Comparison of ENCODE assay signal across 23 cellular contexts in genomic region chr19:40238775-40239174, GRCh38. TPM values are rescaled to one million over a fixed set of nuclear protein-coding genes. Genes with fewer than 3 reads are reported as not detected.
DNase-seq lines count a peak whose midpoint lies in the region; ATAC-seq, FAIRE-seq and TF ChIP-seq lines count a peak whose summit lies in the region.
"Had no signal": no experiment of that assay in that cellular context is flagged by ENCODE, and none has a peak within 500 bp of the region (broad histone marks: within the 10 kb centered on the region; RNA-seq: fewer than 3 reads in every experiment).

No MANE protein-coding gene starts in this region.

- POLR2A ChIA-PET in HEK293 (lab: Yijun Ruan, JAX): interaction anchor here (0.5 kb wide), 1 partner anchor 1552 kb away, joined by 7 read pairs; no protein-coding TSS in a partner anchor

- H3K27me3 ChIP-seq in smooth muscle cell (ENCODE audit: low read depth) (no peaks in the 10 kb centered on the region), gastrocnemius medialis (no peaks in the 10 kb centered on the region)

- H3K36me3 Mint-ChIP-seq in T-helper 17 cell (ENCODE audit: low read depth): peaks cover 5% of the 10 kb centered on the region
- peaks cover 54 to 56% of the 10 kb centered on the region in 2 donors for H3K36me3 Mint-ChIP-seq in stimulated activated naive B cell treated with anti-CD40 and anti-IgM and Interleukin-4, amounts not matched to agents 10 μg/mL and 1 μg/mL and 100 μg/mL, for 72 hours

- no peak for DNase-seq in T-helper 17 cell
- peak; percentile 49 for DNase-seq in kidney
- no peak for DNase-seq in stimulated activated naive B cell treated with anti-CD40 and anti-IgM and Interleukin-4, amounts not matched to agents 10 μg/mL and 1 μg/mL and 100 μg/mL, for 72 hours
- no peak for DNase-seq in smooth muscle cell (lab: John Stamatoyannopoulos, UW; ENCODE audit: unreplicated experiment)
- DNase-seq in gastrocnemius medialis: no peak
- DNase-seq: C1 segment of cervical spinal cord; Calu3; CD4-positive, alpha-beta memory T cell; COR-L47; DMS53; DMS79 treated with DMSO at 0.1 percent for 48 hours; GF-D8; GOT3 had no signal

- TF ChIP-seq POLR2A in gastrocnemius medialis (IDR thresholded peaks at IDR 0.05): no peak

- H3K9ac ChIP-seq in kidney (ENCODE audit: low read length in 2 of 2) (no peak overlapping the region), smooth muscle cell (ENCODE audit: low read depth) (no peak overlapping the region)

- in situ Hi-C loops in gastrocnemius medialis (cut with MboI; ENCODE audit: low sequenced_read_pairs in 4 of 4): no loop called here

- H4K20me1 ChIP-seq in smooth muscle cell (ENCODE audit: low read depth): peaks cover 10% of the 10 kb centered on the region

- intact Hi-C loops in kidney (cut with DNase I) (no loop called here), gastrocnemius medialis (cut with DNase I; ENCODE audit: low total_unique reads) (no loop called here)

- H3K27me3 Mint-ChIP-seq in T-helper 17 cell: no peaks in the 10 kb centered on the region
- H3K27me3 Mint-ChIP-seq in stimulated activated naive B cell treated with anti-CD40 and anti-IgM and Interleukin-4, amounts not matched to agents 10 μg/mL and 1 μg/mL and 100 μg/mL, for 72 hours: no peaks in the 10 kb centered on the region
- H3K27me3 Mint-ChIP-seq: CD4-positive, alpha-beta memory T cell had no signal

- H3K4me2 ChIP-seq in smooth muscle cell: no peak overlapping the region

- H3K4me3 ChIP-seq in HEK293 (ENCODE audit: low read depth, low read length) (no peak overlapping the region), kidney (ENCODE audit: low read length in 2 of 2) (no peak overlapping the region), smooth muscle cell (no peak overlapping the region), gastrocnemius medialis (no peak overlapping the region)
- H3K4me3 ChIP-seq: HAP-1 had no signal

- TF ChIP-seq CTCF in HEK293 (tag by site-specific recombination; IDR thresholded peaks at IDR 0.05) (no peak), kidney (IDR thresholded peaks at IDR 0.05; ENCODE audit: borderline replicate concordance, extremely low read depth, insufficient read depth) (no peak), smooth muscle cell (IDR thresholded peaks at IDR 0.05; ENCODE audit: borderline replicate concordance, insufficient read depth, poor library complexity, severe bottlenecking) (no peak), gastrocnemius medialis (IDR thresholded peaks at IDR 0.05 in 4 of 5, conservative IDR thresholded peaks at IDR 0.05 in 1 of 5) (no peak)

- peaks cover 10% of the 10 kb centered on the region for H3K4me1 Mint-ChIP-seq in T-helper 17 cell
- H3K4me1 Mint-ChIP-seq in stimulated activated naive B cell treated with anti-CD40 and anti-IgM and Interleukin-4, amounts not matched to agents 10 μg/mL and 1 μg/mL and 100 μg/mL, for 72 hours: peaks cover 0 to 3% of the 10 kb centered on the region in 2 donors
- H3K4me1 Mint-ChIP-seq: CD4-positive, alpha-beta memory T cell had no signal

- 97% methylated on average over 8 of the region's 9 CpGs for WGBS in smooth muscle cell (ENCODE audit: low lambda C conversion rate)

- H2AFZ ChIP-seq in smooth muscle cell (ENCODE audit: low read depth): no peak overlapping the region

- no peaks in the 10 kb centered on the region for H3K4me1 ChIP-seq in HEK293 (ENCODE audit: control insufficient read depth, insufficient read depth, low read length)
- H3K4me1 ChIP-seq in kidney (ENCODE audit: control insufficient read depth in 1 of 2, insufficient read depth in 1 of 2, low read depth in 1 of 2, low read length in 2 of 2): peaks cover 4 to 9% of the 10 kb centered on the region in 2 donors
- no peaks in the 10 kb centered on the region for H3K4me1 ChIP-seq in smooth muscle cell (ENCODE audit: low read depth)
- H3K4me1 ChIP-seq in gastrocnemius medialis: peaks cover 17 to 22% of the 10 kb centered on the region in 2 donors
- H3K4me1 ChIP-seq: HAP-1 had no signal

- H3K36me3 ChIP-seq in HEK293 (ENCODE audit: control insufficient read depth in 2 of 2, insufficient read depth in 1 of 2, low read length in 2 of 2): peaks cover 79 to 89% of the 10 kb centered on the region in 2 experiments
- peaks cover 30 to 52% of the 10 kb centered on the region in 2 donors for H3K36me3 ChIP-seq in kidney (ENCODE audit: control insufficient read depth in 1 of 2, insufficient read depth in 2 of 2, low read length in 2 of 2)
- H3K36me3 ChIP-seq in smooth muscle cell (ENCODE audit: low read depth): no peaks in the 10 kb centered on the region
- H3K36me3 ChIP-seq in gastrocnemius medialis: peaks cover 3 to 73% of the 10 kb centered on the region in 2 donors

- CTCF ChIA-PET in HEK293 (lab: Yijun Ruan, JAX): no interaction called here

- H3K27ac ChIP-seq in HEK293 (ENCODE audit: extremely low read depth, low read depth, low read length): no peak overlapping the region
- H3K27ac ChIP-seq in kidney (ENCODE audit: low read depth in 2 of 2, low read length in 2 of 2): no peak overlapping the region
- no peak overlapping the region for H3K27ac ChIP-seq in smooth muscle cell (ENCODE audit: low read depth)
- H3K27ac ChIP-seq in gastrocnemius medialis: no peak overlapping the region

- no peaks in the 10 kb centered on the region for H3K9me3 Mint-ChIP-seq in stimulated activated naive B cell treated with anti-CD40 and anti-IgM and Interleukin-4, amounts not matched to agents 10 μg/mL and 1 μg/mL and 100 μg/mL, for 72 hours

- no peaks in the 10 kb centered on the region for H3K79me2 ChIP-seq in smooth muscle cell (ENCODE audit: low read depth)

- no peaks in the 10 kb centered on the region for H3K9me3 ChIP-seq in HEK293 (ENCODE audit: control insufficient read depth, insufficient read depth, low read depth, low read length)
- no peaks in the 10 kb centered on the region for H3K9me3 ChIP-seq in T-helper 17 cell (ENCODE audit: control insufficient read depth, low read length, poor library complexity, severe bottlenecking)
- no peaks in the 10 kb centered on the region for H3K9me3 ChIP-seq in kidney (ENCODE audit: control insufficient read depth in 1 of 2, low read length in 2 of 2)
- no peaks in the 10 kb centered on the region for H3K9me3 ChIP-seq in smooth muscle cell (replicated peaks; ENCODE audit: low read depth)
- no peaks in the 10 kb centered on the region for H3K9me3 ChIP-seq in gastrocnemius medialis
- H3K9me3 ChIP-seq: HAP-1 had no signal

- no peak for FAIRE-seq in kidney (lab: Jason Lieb, UNC)
- FAIRE-seq: GM12891, GM18507, H54 had no signal

- H3K27ac Mint-ChIP-seq in T-helper 17 cell: peak overlapping the region; percentile 16
- peak overlapping the region; percentile 37 for H3K27ac Mint-ChIP-seq in stimulated activated naive B cell treated with anti-CD40 and anti-IgM and Interleukin-4, amounts not matched to agents 10 μg/mL and 1 μg/mL and 100 μg/mL, for 72 hours

- no peak overlapping the region for H3K4me3 Mint-ChIP-seq in T-helper 17 cell
- no peak overlapping the region for H3K4me3 Mint-ChIP-seq in stimulated activated naive B cell treated with anti-CD40 and anti-IgM and Interleukin-4, amounts not matched to agents 10 μg/mL and 1 μg/mL and 100 μg/mL, for 72 hours
- H3K4me3 Mint-ChIP-seq: CD4-positive, alpha-beta memory T cell had no signal

- H3F3A ChIP-seq in smooth muscle cell (ENCODE audit: low read depth): no peaks in the 10 kb centered on the region

- ATAC-seq in T-helper 17 cell (no peak), gastrocnemius medialis (no peak)
- no peak for ATAC-seq in stimulated activated naive B cell treated with anti-CD40 and anti-IgM and Interleukin-4, amounts not matched to agents 10 μg/mL and 1 μg/mL and 100 μg/mL, for 72 hours (replicated peaks)

TF ChIP-seq in HEK293, 187 proteins besides CTCF, POLR2A, EP300 and RAD21:
- no peak for TF ChIP-seq KLF9 (tag by site-specific recombination; IDR thresholded peaks at IDR 0.05; ENCODE audit: low read depth)
- no peak for TF ChIP-seq ZNF701 (tag by site-specific recombination; IDR thresholded peaks at IDR 0.05)
- TF ChIP-seq EGR2 (tag by site-specific recombination; IDR thresholded peaks at IDR 0.05; ENCODE audit: low read depth): peak; percentile 47
TF ChIP-seq in HEK293: peak in this region for 1.

RNA-seq across cellular contexts. Expression of gene CCNP, which starts 12.3 kb away (rescaled TPM):
- total RNA-seq in T-helper 17 cell: 1 to 10 TPM in 1 of 2 donors, under 1 TPM in 1; 0.77 to 1.5 TPM
- 1.2 TPM for total RNA-seq in kidney
- 2.1 TPM for polyA plus RNA-seq in kidney (ENCODE audit: insufficient read depth, low read depth, low replicate concordance)
- total RNA-seq in smooth muscle cell: not detected in 2 replicates
- 0.23 and 0.38 TPM in 2 replicates for polyA plus RNA-seq in smooth muscle cell
- not detected for total RNA-seq in gastrocnemius medialis
- total RNA-seq: A172, Daoy, G401 had no signal
- polyA plus RNA-seq: CD4-positive, alpha-beta memory T cell had no signal

RNA-seq across cellular contexts. Expression of gene TTC9B, which starts 20.6 kb away (rescaled TPM):
- total RNA-seq in T-helper 17 cell (not detected), kidney (not detected), smooth muscle cell (not detected in 2 replicates), gastrocnemius medialis (not detected)
- polyA plus RNA-seq in kidney (ENCODE audit: insufficient read depth, low read depth, low replicate concordance) (not detected), smooth muscle cell (0.90 TPM in 1 of 2 replicates, not detected in the other)
- total RNA-seq: A172; A673; Calu3; CD4-positive, alpha-beta memory T cell; Daoy; G401 had no signal
- polyA plus RNA-seq: BJ; CD4-positive, alpha-beta memory T cell had no signal

RNA-seq across cellular contexts. Expression of gene AKT2, which starts 46.4 kb away (rescaled TPM):
- total RNA-seq in T-helper 17 cell (100 to 1,000 TPM; 168 to 187 TPM), kidney (154 TPM), smooth muscle cell (54.9 and 62.6 TPM in 2 replicates), gastrocnemius medialis (100 to 1,000 TPM in 2 of 4 donors, 10 to 100 TPM in 2; 88.0 to 387 (median 102) TPM)
- polyA plus RNA-seq in kidney (ENCODE audit: insufficient read depth, low read depth, low replicate concordance) (75.0 TPM), smooth muscle cell (26.6 and 39.1 TPM in 2 replicates)

RNA-seq across cellular contexts. Expression of gene MAP3K10, which starts 47.5 kb away (rescaled TPM):
- total RNA-seq in T-helper 17 cell (10 to 100 TPM; 20.7 to 28.5 TPM), kidney (17.3 TPM), smooth muscle cell (4.4 and 14.8 TPM in 2 replicates), gastrocnemius medialis (10 to 100 TPM; 16.4 to 25.8 (median 21.6) TPM)
- polyA plus RNA-seq in kidney (ENCODE audit: insufficient read depth, low read depth, low replicate concordance) (15.0 TPM), smooth muscle cell (7.8 and 14.1 TPM in 2 replicates)
